In genomic region chr15:63049747-63050439, GRCh38 we compare ENCODE assay signal across 8 cellular contexts. TPM values are rescaled to one million over a fixed set of nuclear protein-coding genes. Genes with fewer than 3 reads are reported as not detected.
DNase-seq lines count a peak whose midpoint lies in the region; ATAC-seq and TF ChIP-seq lines count a peak whose summit lies in the region.

No MANE protein-coding gene starts in this region.

- no peak for ATAC-seq in HG02763 (IDR thresholded peaks at IDR 0.05; ENCODE audit: unreplicated experiment)
- no peak for ATAC-seq in omental fat pad (ENCODE audit: low FRiP score)

- H3K36me3 Mint-ChIP-seq in chondrocyte (ENCODE audit: low read depth) = peaks cover 66% of the 10 kb centered on the region

- H3K27me3 ChIP-seq in left ventricle myocardium inferior (ENCODE audit: low read depth) (no peaks in the 10 kb centered on the region), mucosa of rectum (ENCODE audit: control insufficient read depth in 2 of 2, insufficient read depth in 2 of 2, low read length in 2 of 2) (no peaks in the 10 kb centered on the region)

- peaks cover 89% of the 10 kb centered on the region for H3K4me1 Mint-ChIP-seq in chondrocyte (ENCODE audit: low read depth)

- TF ChIP-seq CTCF in left ventricle myocardium inferior (IDR thresholded peaks at IDR 0.05; ENCODE audit: borderline replicate concordance) = no peak
- TF ChIP-seq CTCF in chondrocyte (IDR thresholded peaks at IDR 0.05) = no peak
- no peak for TF ChIP-seq CTCF in omental fat pad (IDR thresholded peaks at IDR 0.05)

- no peaks in the 10 kb centered on the region for H3K27me3 Mint-ChIP-seq in chondrocyte (ENCODE audit: low read depth)

- H3K4me1 ChIP-seq in left ventricle myocardium inferior (peaks cover 93% of the 10 kb centered on the region), mucosa of rectum (ENCODE audit: control insufficient read depth in 2 of 2, insufficient read depth in 2 of 2, low read length in 2 of 2) (peaks cover 45 to 73% of the 10 kb centered on the region in 2 donors)

- DNase-seq in left ventricle myocardium inferior (no peak), cardiac septum (ENCODE audit: low spot score) (no peak), chondrocyte (ENCODE audit: low spot score) (no peak), HuH-7 (ENCODE audit: low spot score) (no peak), omental fat pad (ENCODE audit: low spot score) (no peak), posterior cingulate gyrus (no peak)

- no peaks in the 10 kb centered on the region for H3K9me3 Mint-ChIP-seq in chondrocyte (ENCODE audit: low read depth)

- H3K9me3 ChIP-seq in left ventricle myocardium inferior (replicated peaks) (no peaks in the 10 kb centered on the region), mucosa of rectum (ENCODE audit: control insufficient read depth in 2 of 2, low read length in 2 of 2) (no peaks in the 10 kb centered on the region)

- peak overlapping the region; percentile 82 for H3K4me3 Mint-ChIP-seq in chondrocyte (ENCODE audit: unreplicated experiment)

- intact Hi-C loops in left ventricle myocardium inferior (cut with micrococcal nuclease) (loop anchor here (5.0 to 10.0 kb wide), 2 partner anchors 42 to 205 kb away; no protein-coding TSS in a partner anchor), cardiac septum (cut with DNase I) (loop anchor here (2.0 to 10.0 kb wide), 3 partner anchors 43 to 225 kb away; partner anchors contain the start of genes APH1B and RPS27L), posterior cingulate gyrus (cut with DNase I) (loop anchor here (10.0 kb wide), 1 partner anchor 355 kb away; no protein-coding TSS in a partner anchor)

- peak overlapping the region; percentile 96 for H3K27ac Mint-ChIP-seq in chondrocyte (ENCODE audit: unreplicated experiment)

- H3K36me3 ChIP-seq in left ventricle myocardium inferior (peaks cover 36% of the 10 kb centered on the region), mucosa of rectum (ENCODE audit: control insufficient read depth in 2 of 2, insufficient read depth in 2 of 2, low read length in 2 of 2) (peaks cover 2 to 3% of the 10 kb centered on the region in 2 donors)

- H3K9ac ChIP-seq in mucosa of rectum (ENCODE audit: low read depth in 1 of 2, low read length in 2 of 2) = peak overlapping the region; percentile 97 to 99

- H3K27ac ChIP-seq in left ventricle myocardium inferior (replicated peaks) (peak overlapping the region; percentile 99), mucosa of rectum (ENCODE audit: low read depth in 2 of 2, low read length in 2 of 2) (peak overlapping the region; percentile 96 to 99)

- H3K4me3 ChIP-seq in left ventricle myocardium inferior (peak overlapping the region; percentile 83), mucosa of rectum (ENCODE audit: low read length in 2 of 2) (peak overlapping the region; percentile 91 to 95)

RNA-seq across cellular contexts. Expression of gene TPM1, which starts 7.3 kb away (rescaled TPM):
- total RNA-seq in left ventricle myocardium inferior (12,604 TPM), cardiac septum (14,297 TPM), chondrocyte (2,291 to 2,367 TPM (median 2,332 TPM) in 3 replicates), omental fat pad (100 to 1,000 TPM; 167 to 702 (median 252) TPM)
